ENCODE assay signal across 19 cellular contexts in genomic region chr12:85244561-85244960, GRCh38. TPM values are rescaled to one million over a fixed set of nuclear protein-coding genes. Genes with fewer than 3 reads are reported as not detected.
"Had no signal": no experiment of that assay in that cellular context is flagged by ENCODE, and none has a peak within 500 bp of the region (broad histone marks: within the 10 kb centered on the region; RNA-seq: fewer than 3 reads in every experiment).

No MANE protein-coding gene starts in this region.

- H3K4me1 Mint-ChIP-seq: nephron had no signal

- H3K4me3 Mint-ChIP-seq: nephron had no signal

- H3K36me3 ChIP-seq: gastroesophageal sphincter, left ventricle myocardium inferior, neutrophil, right atrium auricular region, sigmoid colon had no signal

- H3K9me3 ChIP-seq: gastroesophageal sphincter, left ventricle myocardium inferior, neutrophil, right atrium auricular region, sigmoid colon had no signal

- H3K4me3 ChIP-seq: coronary artery, dorsolateral prefrontal cortex, gastroesophageal sphincter, left ventricle myocardium inferior, lung, right atrium auricular region, sigmoid colon, skin epidermis had no signal

- H3K4me1 ChIP-seq: gastroesophageal sphincter, left ventricle myocardium inferior, right atrium auricular region, sigmoid colon had no signal

- H3K27ac Mint-ChIP-seq: nephron had no signal

- DNase-seq: dorsolateral prefrontal cortex; effector CD8-positive, alpha-beta T cell; kidney; left cardiac atrium; left ventricle myocardium inferior; mesenchymal stem cell; midbrain; posterior cingulate gyrus; sigmoid colon; stimulated activated naive CD4-positive, alpha-beta T cell treated with Interleukin-2 at 50 U/mL for 16 hours; trophoblast cell had no signal

- H3K27ac ChIP-seq: coronary artery, dorsolateral prefrontal cortex, gastroesophageal sphincter, left ventricle myocardium inferior, neutrophil, right atrium auricular region, sigmoid colon, skin epidermis had no signal

- H3K9me3 Mint-ChIP-seq: nephron had no signal

- H3K27me3 ChIP-seq: gastroesophageal sphincter, neutrophil, right atrium auricular region, sigmoid colon had no signal

RNA-seq across cellular contexts. Expression of gene ALX1, which starts 35.5 kb away (rescaled TPM):
- total RNA-seq: esophagus mucosa, gastroesophageal sphincter, left cardiac atrium, left ventricle myocardium inferior, right atrium auricular region had no signal
- polyA plus RNA-seq: sigmoid colon had no signal
